1 cellular context compared by ENCODE assay signal in the genomic region with DNA sequence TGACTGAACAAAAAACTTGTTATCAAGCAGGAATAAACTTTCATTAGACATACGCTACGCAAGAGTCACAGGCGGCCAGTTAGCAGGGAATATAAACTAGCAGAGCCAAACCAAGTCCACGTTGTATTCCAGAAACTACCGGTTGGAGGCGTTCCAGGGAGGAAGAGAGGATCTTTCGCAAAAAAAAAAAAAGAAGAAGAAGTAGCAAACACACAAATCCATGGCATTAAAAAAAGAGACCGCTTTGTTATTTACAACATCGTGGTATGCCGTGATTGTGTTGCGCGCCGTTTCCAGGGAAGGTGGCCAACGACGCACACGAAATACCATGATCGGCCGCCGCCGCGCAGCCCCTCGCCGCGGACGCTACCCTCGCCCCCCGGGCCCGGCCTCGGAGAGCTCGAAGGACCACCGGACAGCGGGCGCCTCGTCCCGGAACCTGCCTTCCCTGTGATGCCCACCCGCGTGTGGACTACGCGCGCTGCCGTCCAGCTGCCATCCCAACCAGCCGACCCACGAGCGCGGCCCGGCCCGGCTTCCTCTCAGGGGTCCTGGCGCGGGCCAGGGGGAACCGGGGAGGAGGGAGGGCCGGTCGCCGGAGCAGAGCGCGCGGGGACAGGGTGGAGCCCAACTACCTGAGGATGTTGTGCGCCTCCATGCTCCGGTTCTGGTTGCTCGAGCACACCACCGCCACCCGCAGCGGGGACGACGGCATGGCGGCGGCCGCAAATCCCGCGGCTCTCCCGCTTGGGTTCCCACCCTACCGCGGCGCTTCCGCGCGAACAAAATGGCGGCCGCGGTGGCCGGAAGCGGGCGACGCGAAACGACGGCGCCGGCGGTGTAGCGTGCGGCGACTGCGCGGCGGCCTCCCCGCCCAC.
TF ChIP-seq lines count a peak whose summit lies in the region.

No MANE protein-coding gene starts in this region.

TF ChIP-seq in SK-N-SH treated with all-trans-retinoic acid at 6 μM for 48 hours, 23 proteins besides CTCF, POLR2A, EP300 and RAD21 (continued from another document):
- TF ChIP-seq, protein P1, sequence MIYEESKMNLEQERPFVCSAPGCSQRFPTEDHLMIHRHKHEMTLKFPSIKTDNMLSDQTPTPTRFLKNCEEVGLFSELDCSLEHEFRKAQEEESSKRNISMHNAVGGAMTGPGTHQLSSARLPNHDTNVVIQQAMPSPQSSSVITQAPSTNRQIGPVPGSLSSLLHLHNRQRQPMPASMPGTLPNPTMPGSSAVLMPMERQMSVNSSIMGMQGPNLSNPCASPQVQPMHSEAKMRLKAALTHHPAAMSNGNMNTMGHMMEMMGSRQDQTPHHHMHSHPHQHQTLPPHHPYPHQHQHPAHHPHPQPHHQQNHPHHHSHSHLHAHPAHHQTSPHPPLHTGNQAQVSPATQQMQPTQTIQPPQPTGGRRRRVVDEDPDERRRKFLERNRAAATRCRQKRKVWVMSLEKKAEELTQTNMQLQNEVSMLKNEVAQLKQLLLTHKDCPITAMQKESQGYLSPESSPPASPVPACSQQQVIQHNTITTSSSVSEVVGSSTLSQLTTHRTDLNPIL (CRISPR knock-in tag; IDR thresholded peaks at IDR 0.05; ENCODE audit: low read depth): no peak
- TF ChIP-seq ZC3H10 (CRISPR knock-in tag; IDR thresholded peaks at IDR 0.05): no peak
- TF ChIP-seq, protein P2, sequence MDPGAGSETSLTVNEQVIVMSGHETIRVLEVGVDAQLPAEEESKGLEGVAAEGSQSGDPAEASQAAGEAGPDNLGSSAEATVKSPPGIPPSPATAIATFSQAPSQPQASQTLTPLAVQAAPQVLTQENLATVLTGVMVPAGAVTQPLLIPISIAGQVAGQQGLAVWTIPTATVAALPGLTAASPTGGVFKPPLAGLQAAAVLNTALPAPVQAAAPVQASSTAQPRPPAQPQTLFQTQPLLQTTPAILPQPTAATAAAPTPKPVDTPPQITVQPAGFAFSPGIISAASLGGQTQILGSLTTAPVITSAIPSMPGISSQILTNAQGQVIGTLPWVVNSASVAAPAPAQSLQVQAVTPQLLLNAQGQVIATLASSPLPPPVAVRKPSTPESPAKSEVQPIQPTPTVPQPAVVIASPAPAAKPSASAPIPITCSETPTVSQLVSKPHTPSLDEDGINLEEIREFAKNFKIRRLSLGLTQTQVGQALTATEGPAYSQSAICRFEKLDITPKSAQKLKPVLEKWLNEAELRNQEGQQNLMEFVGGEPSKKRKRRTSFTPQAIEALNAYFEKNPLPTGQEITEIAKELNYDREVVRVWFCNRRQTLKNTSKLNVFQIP (CRISPR knock-in tag; IDR thresholded peaks at IDR 0.05; ENCODE audit: borderline replicate concordance, low read depth): no peak
- no peak for TF ChIP-seq OSR1 (CRISPR knock-in tag; IDR thresholded peaks at IDR 0.05)
- TF ChIP-seq ESRRG (CRISPR knock-in tag; IDR thresholded peaks at IDR 0.05): no peak
- TF ChIP-seq ISL1 (CRISPR knock-in tag; IDR thresholded peaks at IDR 0.05): no peak
- no peak for TF ChIP-seq CSDC2 (CRISPR knock-in tag; IDR thresholded peaks at IDR 0.05)
- TF ChIP-seq ZNF565 (CRISPR knock-in tag; conservative IDR thresholded peaks at IDR 0.05; ENCODE audit: low read depth): no peak
- no peak for TF ChIP-seq RARB (CRISPR knock-in tag; IDR thresholded peaks at IDR 0.05)
- no peak for TF ChIP-seq BACH2 (CRISPR knock-in tag; IDR thresholded peaks at IDR 0.05; ENCODE audit: borderline replicate concordance)
- TF ChIP-seq, protein P3, sequence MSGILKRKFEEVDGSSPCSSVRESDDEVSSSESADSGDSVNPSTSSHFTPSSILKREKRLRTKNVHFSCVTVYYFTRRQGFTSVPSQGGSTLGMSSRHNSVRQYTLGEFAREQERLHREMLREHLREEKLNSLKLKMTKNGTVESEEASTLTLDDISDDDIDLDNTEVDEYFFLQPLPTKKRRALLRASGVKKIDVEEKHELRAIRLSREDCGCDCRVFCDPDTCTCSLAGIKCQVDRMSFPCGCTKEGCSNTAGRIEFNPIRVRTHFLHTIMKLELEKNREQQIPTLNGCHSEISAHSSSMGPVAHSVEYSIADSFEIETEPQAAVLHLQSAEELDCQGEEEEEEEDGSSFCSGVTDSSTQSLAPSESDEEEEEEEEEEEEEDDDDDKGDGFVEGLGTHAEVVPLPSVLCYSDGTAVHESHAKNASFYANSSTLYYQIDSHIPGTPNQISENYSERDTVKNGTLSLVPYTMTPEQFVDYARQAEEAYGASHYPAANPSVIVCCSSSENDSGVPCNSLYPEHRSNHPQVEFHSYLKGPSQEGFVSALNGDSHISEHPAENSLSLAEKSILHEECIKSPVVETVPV (CRISPR knock-in tag; IDR thresholded peaks at IDR 0.05): no peak
- TF ChIP-seq ZNF70 (CRISPR knock-in tag; IDR thresholded peaks at IDR 0.05): no peak
- no peak for TF ChIP-seq TOX (CRISPR knock-in tag; IDR thresholded peaks at IDR 0.05; ENCODE audit: borderline replicate concordance)
- TF ChIP-seq ZNF8 (CRISPR knock-in tag; IDR thresholded peaks at IDR 0.05): no peak
